Comparison of ENCODE assay signal across 10 cellular contexts in the genomic region with DNA sequence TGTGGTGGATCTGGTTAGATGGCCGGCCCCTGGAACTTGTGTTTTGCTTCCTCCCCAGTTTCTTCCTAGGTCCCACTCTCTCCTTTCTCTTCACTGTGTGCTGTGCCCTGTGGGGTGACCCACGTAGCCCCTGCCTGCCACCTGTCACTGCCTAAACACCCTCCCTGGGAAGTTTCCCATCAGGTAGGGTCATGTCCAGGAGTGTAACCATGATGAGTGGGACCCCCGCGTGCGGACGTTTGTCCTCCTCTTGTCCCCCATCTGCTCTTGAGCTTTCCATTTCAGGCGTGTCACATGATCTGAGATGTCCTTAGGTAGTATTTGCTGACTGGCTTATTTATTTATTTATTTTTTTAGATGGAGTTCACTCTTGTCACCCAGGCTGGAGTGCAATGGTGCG.
DNase-seq lines count a peak whose midpoint lies in the region; ATAC-seq, FAIRE-seq and TF ChIP-seq lines count a peak whose summit lies in the region.
"Had no signal": no experiment of that assay in that cellular context is flagged by ENCODE, and none has a peak within 500 bp of the region (broad histone marks: within the 10 kb centered on the region; RNA-seq: fewer than 3 reads in every experiment).

No MANE protein-coding gene starts in this region.

- no peak overlapping the region for H3K23ac ChIP-seq in H1 (ENCODE audit: insufficient read length)

- H3K27me3 ChIP-seq in CD8-positive, alpha-beta T cell (ENCODE audit: insufficient read depth, low read length) = no peaks in the 10 kb centered on the region
- no peaks in the 10 kb centered on the region for H3K27me3 ChIP-seq in H1 (replicated peaks in 1 of 4; ENCODE audit: control insufficient read depth in 3 of 4, extremely low read depth in 1 of 4, insufficient read depth in 3 of 4, low read length in 3 of 4)
- no peaks in the 10 kb centered on the region for H3K27me3 ChIP-seq in A673 (replicated peaks; ENCODE audit: insufficient read depth, low read depth, low read length, poor library complexity)

- 95% methylated on average over 8 of the region's 8 CpGs; no CpG with 5 or more reads in 1 of the 2 experiments for WGBS in H1 (ENCODE audit: extremely low coverage in 1 of 2, insufficient coverage in 1 of 2, insufficient read length in 1 of 2, insufficient replicate concordance in 2 of 2, low coverage in 1 of 2, low lambda C conversion rate in 2 of 2, missing lambda C conversion rate in 1 of 2), 2 experiments

- peaks cover 57% of the 10 kb centered on the region for H3K4me1 ChIP-seq in CD8-positive, alpha-beta T cell (ENCODE audit: insufficient read depth, low read length)
- H3K4me1 ChIP-seq in H1 (replicated peaks in 1 of 4; ENCODE audit: control insufficient read depth in 3 of 4, insufficient read depth in 4 of 4, low read length in 3 of 4) (peaks cover 0 to 4% (median 1%) of the 10 kb centered on the region in 4 experiments; a peak in 3 of 7 replicates), A673 (ENCODE audit: insufficient read depth, low read length, poor library complexity, severe bottlenecking) (no peaks in the 10 kb centered on the region)

- H3K27ac Mint-ChIP-seq in CD8-positive, alpha-beta T cell = peak overlapping the region; percentile 79
- H3K27ac Mint-ChIP-seq in T-cell = peak overlapping the region; percentile 96 to 99
- peak overlapping the region; percentile 88 for H3K27ac Mint-ChIP-seq in stimulated activated effector memory CD8-positive, alpha-beta T cell treated with anti-CD3 and anti-CD28 coated beads, Interleukin-12 subunit alpha, Interleukin-12 subunit beta, amount 100 ng/mL, for 72 hours

- peak overlapping the region; percentile 33 for H3K27ac ChIP-seq in CD8-positive, alpha-beta T cell (ENCODE audit: low read depth, low read length)
- H3K27ac ChIP-seq in H1 (ENCODE audit: low read depth, low read length) = no peak overlapping the region
- no peak overlapping the region for H3K27ac ChIP-seq in A673 (ENCODE audit: low read depth, low read length, poor library complexity, severe bottlenecking)

- no peak overlapping the region for H2BK5ac ChIP-seq in H1 (ENCODE audit: low read depth, low read length)

- H3K4me1 Mint-ChIP-seq in CD8-positive, alpha-beta T cell (ENCODE audit: low read depth) = peaks cover 82% of the 10 kb centered on the region
- H3K4me1 Mint-ChIP-seq in T-cell = peaks cover 80 to 87% (median 87%) of the 10 kb centered on the region in 3 donors
- H3K4me1 Mint-ChIP-seq in stimulated activated effector memory CD8-positive, alpha-beta T cell treated with anti-CD3 and anti-CD28 coated beads, Interleukin-12 subunit alpha, Interleukin-12 subunit beta, amount 100 ng/mL, for 72 hours = peaks cover 69% of the 10 kb centered on the region

- TF ChIP-seq RAD21 in H1 (IDR thresholded peaks at IDR 0.05 in 1 of 2, conservative IDR thresholded peaks at IDR 0.05 in 1 of 2; ENCODE audit: low read depth in 2 of 2, low read length in 2 of 2) = no peak

- intact Hi-C loops in CD8-positive, alpha-beta T cell (cut with DNase I, micrococcal nuclease) = no loop called here
- intact Hi-C loops in A673 (cut with micrococcal nuclease; ENCODE audit: unreplicated experiment) = no loop called here

- peaks cover 20 to 34% of the 10 kb centered on the region in 2 experiments for H4K20me1 ChIP-seq in H1 (replicated peaks in 1 of 2; ENCODE audit: control insufficient read depth in 1 of 2, insufficient read depth in 2 of 2, low read length in 2 of 2)

- no peak overlapping the region for H2BK20ac ChIP-seq in H1 (ENCODE audit: low read length)

- H4K91ac ChIP-seq in H1 (replicated peaks; ENCODE audit: insufficient read length, low read length) = no peak overlapping the region

- peaks cover 30% of the 10 kb centered on the region for H3K79me1 ChIP-seq in H1 (ENCODE audit: low read depth, low read length)

- H2BK12ac ChIP-seq in H1 (ENCODE audit: low read depth, low read length) = no peak overlapping the region

- H2AFZ ChIP-seq in H1 (ENCODE audit: low read length) = no peak overlapping the region

- H3K36me3 Mint-ChIP-seq in CD8-positive, alpha-beta T cell = peaks cover 63% of the 10 kb centered on the region
- H3K36me3 Mint-ChIP-seq in T-cell = peaks cover 36% of the 10 kb centered on the region
- H3K36me3 Mint-ChIP-seq in stimulated activated effector memory CD8-positive, alpha-beta T cell treated with anti-CD3 and anti-CD28 coated beads, Interleukin-12 subunit alpha, Interleukin-12 subunit beta, amount 100 ng/mL, for 72 hours = peaks cover 18% of the 10 kb centered on the region

- no peak overlapping the region for H2BK15ac ChIP-seq in H1 (ENCODE audit: low read length)

- no TSS peak for BruUV-seq in A673 (replicated peaks; lab: Mats Ljungman, UMichigan)

- no peak overlapping the region for H3K14ac ChIP-seq in H1 (ENCODE audit: insufficient read length)

- H3K9me3 Mint-ChIP-seq in CD8-positive, alpha-beta T cell = no peaks in the 10 kb centered on the region
- H3K9me3 Mint-ChIP-seq in T-cell = peaks cover 0 to 2% (median 0%) of the 10 kb centered on the region in 3 donors
- peaks cover 3% of the 10 kb centered on the region for H3K9me3 Mint-ChIP-seq in stimulated activated effector memory CD8-positive, alpha-beta T cell treated with anti-CD3 and anti-CD28 coated beads, Interleukin-12 subunit alpha, Interleukin-12 subunit beta, amount 100 ng/mL, for 72 hours

- no peak overlapping the region for H3K56ac ChIP-seq in H1 (replicated peaks; ENCODE audit: insufficient read length, low read depth, low read length)

- TF ChIP-seq CTCF in CD8-positive, alpha-beta T cell (IDR thresholded peaks at IDR 0.05) = no peak
- TF ChIP-seq CTCF in H1 (IDR thresholded peaks at IDR 0.05; ENCODE audit: control extremely low read depth in 1 of 3, insufficient read depth in 1 of 3, low read depth in 1 of 3, low read length in 3 of 3) (no peak), A673 (conservative IDR thresholded peaks at IDR 0.05; ENCODE audit: low read depth, low read length) (no peak)

- H3K27me3 Mint-ChIP-seq in CD8-positive, alpha-beta T cell (ENCODE audit: low read depth) = no peaks in the 10 kb centered on the region
- no peaks in the 10 kb centered on the region for H3K27me3 Mint-ChIP-seq in T-cell

- H3K4me2 ChIP-seq in H1 (ENCODE audit: insufficient read depth in 1 of 2, low read depth in 2 of 2, low read length in 2 of 2) = no peak overlapping the region

- H3K4me3 ChIP-seq in CD8-positive, alpha-beta T cell (ENCODE audit: low read depth, low read length) = no peak overlapping the region
- H3K4me3 ChIP-seq in H1 (ENCODE audit: extremely low read depth in 1 of 4, insufficient read depth in 2 of 4, low read depth in 3 of 4, low read length in 4 of 4) = no peak overlapping the region
- no peak overlapping the region for H3K4me3 ChIP-seq in A673 (ENCODE audit: low read depth, low read length, poor library complexity, severe bottlenecking)

- H3K23me2 ChIP-seq in H1 (ENCODE audit: low read depth, low read length) = no peaks in the 10 kb centered on the region

- no peak overlapping the region for H3K9ac ChIP-seq in H1 (replicated peaks in 1 of 4; ENCODE audit: extremely low read depth in 1 of 4, low read depth in 3 of 4, low read length in 3 of 4)

- no peak overlapping the region for H4K5ac ChIP-seq in H1 (ENCODE audit: insufficient read length, low read depth, low read length)

- TF ChIP-seq EP300 in H1 (IDR thresholded peaks at IDR 0.05; ENCODE audit: borderline replicate concordance in 1 of 2, low read depth in 2 of 2, low read length in 2 of 2) = no peak

- no peak overlapping the region for H2BK120ac ChIP-seq in H1 (replicated peaks; ENCODE audit: low read depth, low read length)

- DNase-seq in CD8-positive, alpha-beta T cell = no peak
- DNase-seq in T-cell (no peak), H1 (ENCODE audit: low read depth in 1 of 2, low spot score in 2 of 2) (no peak), A673 (ENCODE audit: low spot score) (no peak)
- no peak for DNase-seq in stimulated activated effector memory CD8-positive, alpha-beta T cell treated with anti-CD3 and anti-CD28 coated beads, Interleukin-12 subunit alpha, Interleukin-12 subunit beta, amount 100 ng/mL, for 72 hours (ENCODE audit: low spot score in 2 of 2)
- DNase-seq: activated CD4-positive, CD25-positive, alpha-beta regulatory T cell treated with anti-CD3 and anti-CD28 coated beads, Interleukin-2, amount 50 U/mL, for 72 hours; NCI-H526 treated with DMSO at 0.1 percent for 48 hours had no signal

- ATAC-seq in CD8-positive, alpha-beta T cell = no peak
- ATAC-seq in T-cell (replicated peaks in 1 of 4) (no peak), HG03342 (IDR thresholded peaks at IDR 0.05; ENCODE audit: unreplicated experiment) (no peak), HG02973 (IDR thresholded peaks at IDR 0.05; ENCODE audit: unreplicated experiment) (no peak), GM19467 (IDR thresholded peaks at IDR 0.05; ENCODE audit: unreplicated experiment) (no peak)
- ATAC-seq in stimulated activated effector memory CD8-positive, alpha-beta T cell treated with anti-CD3 and anti-CD28 coated beads, Interleukin-12 subunit alpha, Interleukin-12 subunit beta, amount 100 ng/mL, for 72 hours = no peak

- no peak overlapping the region for H3K4ac ChIP-seq in H1 (replicated peaks; ENCODE audit: insufficient read length, low read depth, low read length)

- FAIRE-seq in H1 (lab: Jason Lieb, UNC) = no peak

- H3K36me3 ChIP-seq in CD8-positive, alpha-beta T cell (ENCODE audit: insufficient read depth, low read length) = no peaks in the 10 kb centered on the region
- H3K36me3 ChIP-seq in H1 (ENCODE audit: control insufficient read depth in 2 of 4, insufficient read depth in 4 of 4, low read length in 3 of 4) (peaks cover 0 to 3% (median 0%) of the 10 kb centered on the region in 4 experiments; a peak in 1 of 8 replicates), A673 (ENCODE audit: insufficient read depth, low read length, poor library complexity, severe bottlenecking) (no peaks in the 10 kb centered on the region)

- no peak overlapping the region for H3K18ac ChIP-seq in H1 (ENCODE audit: extremely low read depth, low read length)

- H2AK5ac ChIP-seq in H1 (ENCODE audit: low read depth, low read length) = no peak overlapping the region

- CTCF ChIA-PET in CD8-positive, alpha-beta T cell (lab: Charles Lee) = no interaction called here
- CTCF ChIA-PET in T-cell (lab: Charles Lee) = interaction anchor here in 1 of 2 donors (0.8 kb wide), 1 partner anchor 109 kb away, joined by 3 read pairs; no protein-coding TSS in a partner anchor
- CTCF ChIA-PET in H1 (lab: Charles Lee; ENCODE audit: partially characterized antibody) = interaction anchor here (1.2 to 1.8 kb wide), 4 partner anchors 9 to 54 kb away, joined by 3 to 5 read pairs (median 4); no protein-coding TSS in a partner anchor
- CTCF ChIA-PET in A673 (lab: Charles Lee) = no interaction called here

- 0 out of 2 replicates have a peak overlapping the region, but pooled peaks have one; percentile 25 for H4K8ac ChIP-seq in H1 (ENCODE audit: extremely low read depth, insufficient read depth, low read length)

- TF ChIP-seq POLR2A in H1 (IDR thresholded peaks at IDR 0.05; ENCODE audit: control extremely low read depth in 1 of 2, low read depth in 2 of 2, low read length in 2 of 2) = no peak

- H3K9me3 ChIP-seq in CD8-positive, alpha-beta T cell (ENCODE audit: low read length) = no peaks in the 10 kb centered on the region
- H3K9me3 ChIP-seq in H1 (ENCODE audit: insufficient read depth in 2 of 2, low read depth in 1 of 2, low read length in 1 of 2) (no peaks in the 10 kb centered on the region), A673 (ENCODE audit: low read depth, low read length, poor library complexity, severe bottlenecking) (no peaks in the 10 kb centered on the region)

- no peak overlapping the region for H3K4me3 Mint-ChIP-seq in CD8-positive, alpha-beta T cell
- peak overlapping the region in 1 of 3 donors; percentile 76 for H3K4me3 Mint-ChIP-seq in T-cell
- H3K4me3 Mint-ChIP-seq in stimulated activated effector memory CD8-positive, alpha-beta T cell treated with anti-CD3 and anti-CD28 coated beads, Interleukin-12 subunit alpha, Interleukin-12 subunit beta, amount 100 ng/mL, for 72 hours = peak overlapping the region; percentile 58

- peaks cover 3 to 95% of the 10 kb centered on the region in 2 experiments for H3K79me2 ChIP-seq in H1 (ENCODE audit: control insufficient read depth in 1 of 2, insufficient read depth in 2 of 2, low read length in 2 of 2)

- POLR2A ChIA-PET in CD8-positive, alpha-beta T cell (lab: Charles Lee) = no interaction called here
- POLR2A ChIA-PET in T-cell (lab: Charles Lee) = interaction anchor here in 1 of 2 donors (0.7 kb wide), 1 partner anchor 106 kb away, joined by 3 read pairs; no protein-coding TSS in a partner anchor
- POLR2A ChIA-PET in H1 (lab: Charles Lee; ENCODE audit: partially characterized antibody) = no interaction called here
- POLR2A ChIA-PET in A673 (lab: Charles Lee; ENCODE audit: low non-redundant PET) = no interaction called here
